1 cellular context compared by ENCODE assay signal in genomic region chr22:49970528-49971231, GRCh38.
TF ChIP-seq lines count a peak whose summit lies in the region.

No MANE protein-coding gene starts in this region.

TF ChIP-seq in K562, 482 proteins besides CTCF, POLR2A, EP300 and RAD21 (continued from another document and continues in another):
- TF ChIP-seq, protein P1, sequence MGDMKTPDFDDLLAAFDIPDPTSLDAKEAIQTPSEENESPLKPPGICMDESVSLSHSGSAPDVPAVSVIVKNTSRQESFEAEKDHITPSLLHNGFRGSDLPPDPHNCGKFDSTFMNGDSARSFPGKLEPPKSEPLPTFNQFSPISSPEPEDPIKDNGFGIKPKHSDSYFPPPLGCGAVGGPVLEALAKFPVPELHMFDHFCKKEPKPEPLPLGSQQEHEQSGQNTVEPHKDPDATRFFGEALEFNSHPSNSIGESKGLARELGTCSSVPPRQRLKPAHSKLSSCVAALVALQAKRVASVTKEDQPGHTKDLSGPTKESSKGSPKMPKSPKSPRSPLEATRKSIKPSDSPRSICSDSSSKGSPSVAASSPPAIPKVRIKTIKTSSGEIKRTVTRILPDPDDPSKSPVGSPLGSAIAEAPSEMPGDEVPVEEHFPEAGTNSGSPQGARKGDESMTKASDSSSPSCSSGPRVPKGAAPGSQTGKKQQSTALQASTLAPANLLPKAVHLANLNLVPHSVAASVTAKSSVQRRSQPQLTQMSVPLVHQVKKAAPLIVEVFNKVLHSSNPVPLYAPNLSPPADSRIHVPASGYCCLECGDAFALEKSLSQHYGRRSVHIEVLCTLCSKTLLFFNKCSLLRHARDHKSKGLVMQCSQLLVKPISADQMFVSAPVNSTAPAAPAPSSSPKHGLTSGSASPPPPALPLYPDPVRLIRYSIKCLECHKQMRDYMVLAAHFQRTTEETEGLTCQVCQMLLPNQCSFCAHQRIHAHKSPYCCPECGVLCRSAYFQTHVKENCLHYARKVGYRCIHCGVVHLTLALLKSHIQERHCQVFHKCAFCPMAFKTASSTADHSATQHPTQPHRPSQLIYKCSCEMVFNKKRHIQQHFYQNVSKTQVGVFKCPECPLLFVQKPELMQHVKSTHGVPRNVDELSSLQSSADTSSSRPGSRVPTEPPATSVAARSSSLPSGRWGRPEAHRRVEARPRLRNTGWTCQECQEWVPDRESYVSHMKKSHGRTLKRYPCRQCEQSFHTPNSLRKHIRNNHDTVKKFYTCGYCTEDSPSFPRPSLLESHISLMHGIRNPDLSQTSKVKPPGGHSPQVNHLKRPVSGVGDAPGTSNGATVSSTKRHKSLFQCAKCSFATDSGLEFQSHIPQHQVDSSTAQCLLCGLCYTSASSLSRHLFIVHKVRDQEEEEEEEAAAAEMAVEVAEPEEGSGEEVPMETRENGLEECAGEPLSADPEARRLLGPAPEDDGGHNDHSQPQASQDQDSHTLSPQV (IDR thresholded peaks at IDR 0.05) = peak; percentile 27
- TF ChIP-seq PREB (CRISPR knock-in tag; IDR thresholded peaks at IDR 0.05) (no peak), BRF1 (IDR thresholded peaks at IDR 0.05; ENCODE audit: borderline replicate concordance, extremely low read depth, insufficient read length) (no peak), HNRNPH1 (optimal IDR thresholded peaks at IDR 0.05; ENCODE audit: low read depth, low read length) (no peak), LARP7 (IDR thresholded peaks at IDR 0.05) (no peak), RCOR1 (IDR thresholded peaks at IDR 0.05; ENCODE audit: borderline replicate concordance in 1 of 2, low read depth in 2 of 2, low read length in 2 of 2) (peak in 1 of 2 experiments; percentile 62; a peak in 2 of 4 replicates), FOXJ2 (tag; IDR thresholded peaks at IDR 0.05) (peak; percentile 74; the same call in 1 of the 2 replicates), CBFA2T2 (conservative IDR thresholded peaks at IDR 0.05) (peak; percentile 58), XRCC4 (IDR thresholded peaks at IDR 0.05; ENCODE audit: extremely low read depth, insufficient read depth, insufficient read length) (no peak), ZNF764 (CRISPR knock-in tag; IDR thresholded peaks at IDR 0.05; ENCODE audit: low read depth) (no peak), RBFOX2 (IDR thresholded peaks at IDR 0.05; ENCODE audit: low read depth, low read length) (peak; percentile 88), PTBP1 (IDR thresholded peaks at IDR 0.05; ENCODE audit: low read depth, low read length) (no peak), ZNF395 (CRISPR knock-in tag; IDR thresholded peaks at IDR 0.05) (no peak), RBM22 (IDR thresholded peaks at IDR 0.05; ENCODE audit: low read depth, low read length, poor library complexity, severe bottlenecking) (no peak), CBX3 (IDR thresholded peaks at IDR 0.05; ENCODE audit: borderline replicate concordance in 1 of 2, low read length in 2 of 2) (no peak), CREB1 (IDR thresholded peaks at IDR 0.05) (peak; percentile 81), CREB1 (CRISPR knock-in tag; IDR thresholded peaks at IDR 0.05) (peak; percentile 91), HMG20B (CRISPR knock-in tag; IDR thresholded peaks at IDR 0.05) (no peak), ZNF23 (CRISPR knock-in tag; IDR thresholded peaks at IDR 0.05) (no peak), DPF2 (IDR thresholded peaks at IDR 0.05) (peak; percentile 85), SUPT5H (IDR thresholded peaks at IDR 0.05) (peak; percentile 66), MXI1 (IDR thresholded peaks at IDR 0.05; ENCODE audit: low read depth, low read length) (peak; percentile 59; the same call in 1 of the 2 replicates), YY1 (IDR thresholded peaks at IDR 0.05; ENCODE audit: borderline replicate concordance in 1 of 3, control insufficient read depth in 1 of 3, extremely low read depth in 1 of 3, insufficient read depth in 3 of 3, insufficient read length in 1 of 3, insufficient replicate concordance in 2 of 3, low read depth in 1 of 3, low read length in 2 of 3) (peak in 1 of 3 experiments; percentile 4), ZBED1 (IDR thresholded peaks at IDR 0.05) (no peak), SFPQ (IDR thresholded peaks at IDR 0.05; ENCODE audit: low read depth, low read length) (no peak), TOE1 (IDR thresholded peaks at IDR 0.05; ENCODE audit: borderline replicate concordance) (peak; percentile 90), TOE1 (CRISPR knock-in tag; IDR thresholded peaks at IDR 0.05; ENCODE audit: borderline replicate concordance, low read depth) (no peak), ELF1 (tag; IDR thresholded peaks at IDR 0.05) (peak; percentile 37; the same call in 1 of the 2 replicates), ZNF699 (CRISPR knock-in tag; IDR thresholded peaks at IDR 0.05; ENCODE audit: insufficient replicate concordance) (no peak)
- TF ChIP-seq, protein P2, sequence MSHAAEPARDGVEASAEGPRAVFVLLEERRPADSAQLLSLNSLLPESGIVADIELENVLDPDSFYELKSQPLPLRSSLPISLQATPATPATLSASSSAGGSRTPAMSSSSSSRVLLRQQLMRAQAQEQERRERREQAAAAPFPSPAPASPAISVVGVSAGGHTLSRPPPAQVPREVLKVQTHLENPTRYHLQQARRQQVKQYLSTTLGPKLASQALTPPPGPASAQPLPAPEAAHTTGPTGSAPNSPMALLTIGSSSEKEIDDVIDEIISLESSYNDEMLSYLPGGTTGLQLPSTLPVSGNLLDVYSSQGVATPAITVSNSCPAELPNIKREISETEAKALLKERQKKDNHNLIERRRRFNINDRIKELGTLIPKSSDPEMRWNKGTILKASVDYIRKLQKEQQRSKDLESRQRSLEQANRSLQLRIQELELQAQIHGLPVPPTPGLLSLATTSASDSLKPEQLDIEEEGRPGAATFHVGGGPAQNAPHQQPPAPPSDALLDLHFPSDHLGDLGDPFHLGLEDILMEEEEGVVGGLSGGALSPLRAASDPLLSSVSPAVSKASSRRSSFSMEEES (CRISPR knock-in tag; IDR thresholded peaks at IDR 0.05) = peak; percentile 68
- TF ChIP-seq, protein P3, sequence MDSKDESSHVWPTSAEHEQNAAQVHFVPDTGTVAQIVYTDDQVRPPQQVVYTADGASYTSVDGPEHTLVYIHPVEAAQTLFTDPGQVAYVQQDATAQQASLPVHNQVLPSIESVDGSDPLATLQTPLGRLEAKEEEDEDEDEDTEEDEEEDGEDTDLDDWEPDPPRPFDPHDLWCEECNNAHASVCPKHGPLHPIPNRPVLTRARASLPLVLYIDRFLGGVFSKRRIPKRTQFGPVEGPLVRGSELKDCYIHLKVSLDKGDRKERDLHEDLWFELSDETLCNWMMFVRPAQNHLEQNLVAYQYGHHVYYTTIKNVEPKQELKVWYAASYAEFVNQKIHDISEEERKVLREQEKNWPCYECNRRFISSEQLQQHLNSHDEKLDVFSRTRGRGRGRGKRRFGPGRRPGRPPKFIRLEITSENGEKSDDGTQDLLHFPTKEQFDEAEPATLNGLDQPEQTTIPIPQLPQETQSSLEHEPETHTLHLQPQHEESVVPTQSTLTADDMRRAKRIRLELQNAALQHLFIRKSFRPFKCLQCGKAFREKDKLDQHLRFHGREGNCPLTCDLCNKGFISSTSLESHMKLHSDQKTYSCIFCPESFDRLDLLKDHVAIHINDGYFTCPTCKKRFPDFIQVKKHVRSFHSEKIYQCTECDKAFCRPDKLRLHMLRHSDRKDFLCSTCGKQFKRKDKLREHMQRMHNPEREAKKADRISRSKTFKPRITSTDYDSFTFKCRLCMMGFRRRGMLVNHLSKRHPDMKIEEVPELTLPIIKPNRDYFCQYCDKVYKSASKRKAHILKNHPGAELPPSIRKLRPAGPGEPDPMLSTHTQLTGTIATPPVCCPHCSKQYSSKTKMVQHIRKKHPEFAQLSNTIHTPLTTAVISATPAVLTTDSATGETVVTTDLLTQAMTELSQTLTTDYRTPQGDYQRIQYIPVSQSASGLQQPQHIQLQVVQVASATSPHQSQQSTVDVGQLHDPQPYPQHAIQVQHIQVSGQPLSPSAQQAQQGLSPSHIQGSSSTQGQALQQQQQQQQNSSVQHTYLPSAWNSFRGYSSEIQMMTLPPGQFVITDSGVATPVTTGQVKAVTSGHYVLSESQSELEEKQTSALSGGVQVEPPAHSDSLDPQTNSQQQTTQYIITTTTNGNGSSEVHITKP (IDR thresholded peaks at IDR 0.05; ENCODE audit: partially characterized antibody) = no peak
- TF ChIP-seq, protein P4, sequence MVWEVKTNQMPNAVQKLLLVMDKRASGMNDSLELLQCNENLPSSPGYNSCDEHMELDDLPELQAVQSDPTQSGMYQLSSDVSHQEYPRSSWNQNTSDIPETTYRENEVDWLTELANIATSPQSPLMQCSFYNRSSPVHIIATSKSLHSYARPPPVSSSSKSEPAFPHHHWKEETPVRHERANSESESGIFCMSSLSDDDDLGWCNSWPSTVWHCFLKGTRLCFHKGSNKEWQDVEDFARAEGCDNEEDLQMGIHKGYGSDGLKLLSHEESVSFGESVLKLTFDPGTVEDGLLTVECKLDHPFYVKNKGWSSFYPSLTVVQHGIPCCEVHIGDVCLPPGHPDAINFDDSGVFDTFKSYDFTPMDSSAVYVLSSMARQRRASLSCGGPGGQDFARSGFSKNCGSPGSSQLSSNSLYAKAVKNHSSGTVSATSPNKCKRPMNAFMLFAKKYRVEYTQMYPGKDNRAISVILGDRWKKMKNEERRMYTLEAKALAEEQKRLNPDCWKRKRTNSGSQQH (CRISPR knock-in tag; IDR thresholded peaks at IDR 0.05) = no peak
- TF ChIP-seq, protein P5, sequence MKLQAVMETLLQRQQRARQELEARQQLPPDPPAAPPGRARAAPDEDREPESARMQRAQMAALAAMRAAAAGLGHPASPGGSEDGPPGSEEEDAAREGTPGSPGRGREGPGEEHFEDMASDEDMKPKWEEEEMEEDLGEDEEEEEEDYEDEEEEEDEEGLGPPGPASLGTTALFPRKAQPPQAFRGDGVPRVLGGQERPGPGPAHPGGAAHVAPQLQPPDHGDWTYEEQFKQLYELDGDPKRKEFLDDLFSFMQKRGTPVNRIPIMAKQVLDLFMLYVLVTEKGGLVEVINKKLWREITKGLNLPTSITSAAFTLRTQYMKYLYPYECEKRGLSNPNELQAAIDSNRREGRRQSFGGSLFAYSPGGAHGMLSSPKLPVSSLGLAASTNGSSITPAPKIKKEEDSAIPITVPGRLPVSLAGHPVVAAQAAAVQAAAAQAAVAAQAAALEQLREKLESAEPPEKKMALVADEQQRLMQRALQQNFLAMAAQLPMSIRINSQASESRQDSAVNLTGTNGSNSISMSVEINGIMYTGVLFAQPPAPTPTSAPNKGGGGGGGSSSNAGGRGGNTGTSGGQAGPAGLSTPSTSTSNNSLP (IDR thresholded peaks at IDR 0.05; ENCODE audit: borderline replicate concordance, low read depth, low read length) = no peak
- TF ChIP-seq, protein P6, sequence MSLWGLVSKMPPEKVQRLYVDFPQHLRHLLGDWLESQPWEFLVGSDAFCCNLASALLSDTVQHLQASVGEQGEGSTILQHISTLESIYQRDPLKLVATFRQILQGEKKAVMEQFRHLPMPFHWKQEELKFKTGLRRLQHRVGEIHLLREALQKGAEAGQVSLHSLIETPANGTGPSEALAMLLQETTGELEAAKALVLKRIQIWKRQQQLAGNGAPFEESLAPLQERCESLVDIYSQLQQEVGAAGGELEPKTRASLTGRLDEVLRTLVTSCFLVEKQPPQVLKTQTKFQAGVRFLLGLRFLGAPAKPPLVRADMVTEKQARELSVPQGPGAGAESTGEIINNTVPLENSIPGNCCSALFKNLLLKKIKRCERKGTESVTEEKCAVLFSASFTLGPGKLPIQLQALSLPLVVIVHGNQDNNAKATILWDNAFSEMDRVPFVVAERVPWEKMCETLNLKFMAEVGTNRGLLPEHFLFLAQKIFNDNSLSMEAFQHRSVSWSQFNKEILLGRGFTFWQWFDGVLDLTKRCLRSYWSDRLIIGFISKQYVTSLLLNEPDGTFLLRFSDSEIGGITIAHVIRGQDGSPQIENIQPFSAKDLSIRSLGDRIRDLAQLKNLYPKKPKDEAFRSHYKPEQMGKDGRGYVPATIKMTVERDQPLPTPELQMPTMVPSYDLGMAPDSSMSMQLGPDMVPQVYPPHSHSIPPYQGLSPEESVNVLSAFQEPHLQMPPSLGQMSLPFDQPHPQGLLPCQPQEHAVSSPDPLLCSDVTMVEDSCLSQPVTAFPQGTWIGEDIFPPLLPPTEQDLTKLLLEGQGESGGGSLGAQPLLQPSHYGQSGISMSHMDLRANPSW (CRISPR knock-in tag; IDR thresholded peaks at IDR 0.05) = no peak
- TF ChIP-seq, protein P7, sequence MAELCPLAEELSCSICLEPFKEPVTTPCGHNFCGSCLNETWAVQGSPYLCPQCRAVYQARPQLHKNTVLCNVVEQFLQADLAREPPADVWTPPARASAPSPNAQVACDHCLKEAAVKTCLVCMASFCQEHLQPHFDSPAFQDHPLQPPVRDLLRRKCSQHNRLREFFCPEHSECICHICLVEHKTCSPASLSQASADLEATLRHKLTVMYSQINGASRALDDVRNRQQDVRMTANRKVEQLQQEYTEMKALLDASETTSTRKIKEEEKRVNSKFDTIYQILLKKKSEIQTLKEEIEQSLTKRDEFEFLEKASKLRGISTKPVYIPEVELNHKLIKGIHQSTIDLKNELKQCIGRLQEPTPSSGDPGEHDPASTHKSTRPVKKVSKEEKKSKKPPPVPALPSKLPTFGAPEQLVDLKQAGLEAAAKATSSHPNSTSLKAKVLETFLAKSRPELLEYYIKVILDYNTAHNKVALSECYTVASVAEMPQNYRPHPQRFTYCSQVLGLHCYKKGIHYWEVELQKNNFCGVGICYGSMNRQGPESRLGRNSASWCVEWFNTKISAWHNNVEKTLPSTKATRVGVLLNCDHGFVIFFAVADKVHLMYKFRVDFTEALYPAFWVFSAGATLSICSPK (IDR thresholded peaks at IDR 0.05; ENCODE audit: borderline replicate concordance) = no peak
